ENCODE assay signal across 25 cellular contexts in the genomic region with DNA sequence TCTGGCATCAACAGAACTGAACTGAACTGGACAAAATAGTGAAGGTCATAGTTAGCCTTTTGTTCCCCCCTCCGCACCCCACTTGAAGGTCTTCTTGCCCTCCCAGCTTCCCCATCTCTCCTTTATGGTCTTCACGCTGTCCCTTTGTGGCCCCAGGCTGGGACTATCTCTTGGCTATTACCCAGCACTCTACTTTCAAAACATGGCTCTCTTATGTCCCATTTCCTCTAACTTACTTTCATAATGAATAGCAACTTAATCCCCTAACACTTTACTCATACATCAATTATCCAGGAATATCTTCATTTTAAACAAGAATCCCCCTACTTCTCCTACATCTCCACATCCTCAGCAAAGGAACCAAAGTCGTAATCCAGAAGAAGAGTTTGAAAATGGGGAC.
DNase-seq lines count a peak whose midpoint lies in the region; ATAC-seq and TF ChIP-seq lines count a peak whose summit lies in the region.
"Had no signal": no experiment of that assay in that cellular context is flagged by ENCODE, and none has a peak within 500 bp of the region (broad histone marks: within the 10 kb centered on the region; RNA-seq: fewer than 3 reads in every experiment).

No MANE protein-coding gene starts in this region.

- peaks cover 29 to 43% (median 37%) of the 10 kb centered on the region in 3 donors for H3K4me1 Mint-ChIP-seq in naive B cell
- peaks cover 4% of the 10 kb centered on the region for H3K4me1 Mint-ChIP-seq in activated naive CD8-positive, alpha-beta T cell treated with anti-CD3 and anti-CD28 coated beads for 36 hours

- peak overlapping the region in 1 of 8 donors; percentile 65 for H3K4me3 Mint-ChIP-seq in naive B cell
- H3K4me3 Mint-ChIP-seq in activated naive CD8-positive, alpha-beta T cell treated with anti-CD3 and anti-CD28 coated beads for 36 hours = no peak overlapping the region
- H3K4me3 Mint-ChIP-seq: effector memory CD8-positive, alpha-beta T cell; immature natural killer cell; natural killer cell; stimulated activated memory B cell treated with anti-CD40 and anti-IgM and Interleukin-4, amounts not matched to agents 10 μg/mL and 1 μg/mL and 100 μg/mL, for 72 hours; T-helper 17 cell had no signal

- H3K9me3 ChIP-seq in left ventricle myocardium inferior (replicated peaks) (peaks cover 9% of the 10 kb centered on the region), BE2C (no peaks in the 10 kb centered on the region)
- H3K9me3 ChIP-seq: esophagus muscularis mucosa had no signal

- no peak for DNase-seq in naive B cell
- no peak for DNase-seq in left ventricle myocardium inferior
- no peak for DNase-seq in activated naive CD8-positive, alpha-beta T cell treated with anti-CD3 and anti-CD28 coated beads for 36 hours
- no peak for DNase-seq in BE2C
- DNase-seq: activated naive CD4-positive, alpha-beta T cell treated with anti-CD3 and anti-CD28 coated beads, Interleukin-2, amount 50 U/mL, for 16 hours; Calu3; effector memory CD8-positive, alpha-beta T cell; hippocampal formation; immature natural killer cell; left lung; midbrain; natural killer cell; NCI-H1694; NCI-H526; retina; T-helper 17 cell; WERI-Rb-1 had no signal

- intact Hi-C loops in left ventricle myocardium inferior (cut with micrococcal nuclease) = no loop called here

- H3K27me3 ChIP-seq in left ventricle myocardium inferior (ENCODE audit: low read depth) = peaks cover 32% of the 10 kb centered on the region
- H3K27me3 ChIP-seq in BE2C = no peaks in the 10 kb centered on the region
- H3K27me3 ChIP-seq: esophagus muscularis mucosa, left lung, suprapubic skin had no signal

- TF ChIP-seq CTCF in left ventricle myocardium inferior (IDR thresholded peaks at IDR 0.05; ENCODE audit: borderline replicate concordance) = no peak
- no peak for TF ChIP-seq CTCF in BE2C (IDR thresholded peaks at IDR 0.05; ENCODE audit: low read depth, low read length)

- ATAC-seq in GM18511 (IDR thresholded peaks at IDR 0.05; ENCODE audit: unreplicated experiment) = peak; percentile 62
- ATAC-seq in GM21786 (IDR thresholded peaks at IDR 0.05; ENCODE audit: unreplicated experiment) = peak; percentile 37
- ATAC-seq in HG03571 (IDR thresholded peaks at IDR 0.05; ENCODE audit: unreplicated experiment) = peak; percentile 51
- ATAC-seq in naive B cell (ENCODE audit: low read depth in 2 of 2) = no peak
- ATAC-seq: effector memory CD8-positive, alpha-beta T cell; left lung; natural killer cell; stimulated activated memory B cell treated with anti-CD40 and anti-IgM and Interleukin-4, amounts not matched to agents 10 μg/mL and 1 μg/mL and 100 μg/mL, for 72 hours; T-helper 17 cell had no signal

- H3K27ac ChIP-seq in left ventricle myocardium inferior (replicated peaks) = no peak overlapping the region
- H3K27ac ChIP-seq: C4-2B, coronary artery, esophagus muscularis mucosa, left lung, suprapubic skin, WERI-Rb-1 had no signal

- H3K4me1 ChIP-seq in left ventricle myocardium inferior (no peaks in the 10 kb centered on the region), BE2C (no peaks in the 10 kb centered on the region)
- H3K4me1 ChIP-seq: left lung, suprapubic skin had no signal

- peaks cover 0 to 14% (median 0%) of the 10 kb centered on the region in 3 donors for H3K27me3 Mint-ChIP-seq in naive B cell
- peaks cover 6% of the 10 kb centered on the region for H3K27me3 Mint-ChIP-seq in activated naive CD8-positive, alpha-beta T cell treated with anti-CD3 and anti-CD28 coated beads for 36 hours
- H3K27me3 Mint-ChIP-seq: effector memory CD8-positive, alpha-beta T cell; stimulated activated memory B cell treated with anti-CD40 and anti-IgM and Interleukin-4, amounts not matched to agents 10 μg/mL and 1 μg/mL and 100 μg/mL, for 72 hours; T-helper 17 cell had no signal

- peaks cover 11 to 31% of the 10 kb centered on the region in 2 donors for H3K36me3 Mint-ChIP-seq in naive B cell
- peaks cover 12% of the 10 kb centered on the region for H3K36me3 Mint-ChIP-seq in activated naive CD8-positive, alpha-beta T cell treated with anti-CD3 and anti-CD28 coated beads for 36 hours

- H3K9me3 Mint-ChIP-seq in naive B cell = peaks cover 9 to 29% (median 20%) of the 10 kb centered on the region in 7 donors
- peaks cover 8% of the 10 kb centered on the region for H3K9me3 Mint-ChIP-seq in activated naive CD8-positive, alpha-beta T cell treated with anti-CD3 and anti-CD28 coated beads for 36 hours
- H3K9me3 Mint-ChIP-seq: natural killer cell had no signal

- H3K27ac Mint-ChIP-seq in naive B cell = peak overlapping the region in 4 of 6 donors; percentile 16 to 59 (median 24)
- H3K27ac Mint-ChIP-seq in activated naive CD8-positive, alpha-beta T cell treated with anti-CD3 and anti-CD28 coated beads for 36 hours = no peak overlapping the region
- H3K27ac Mint-ChIP-seq: effector memory CD8-positive, alpha-beta T cell; immature natural killer cell; natural killer cell; T-helper 17 cell had no signal

- H3K4me3 ChIP-seq in left ventricle myocardium inferior = no peak overlapping the region
- H3K4me3 ChIP-seq in BE2C (ENCODE audit: low read depth, low read length) = no peak overlapping the region
- H3K4me3 ChIP-seq: coronary artery, esophagus muscularis mucosa, left lung, suprapubic skin had no signal

- H3K36me3 ChIP-seq in left ventricle myocardium inferior (no peaks in the 10 kb centered on the region), BE2C (no peaks in the 10 kb centered on the region)
- H3K36me3 ChIP-seq: esophagus muscularis mucosa, left lung, suprapubic skin, WERI-Rb-1 had no signal

Comparison
In these comparisons a context has a peak if more than half of its experiments do, and no peak if none do; other contexts are left out.
1. ATAC-seq: peak in GM18511 (single experiment), GM21786 (single experiment) and HG03571 (single experiment); none in naive B cell (0 of 2).